In the genomic region with DNA sequence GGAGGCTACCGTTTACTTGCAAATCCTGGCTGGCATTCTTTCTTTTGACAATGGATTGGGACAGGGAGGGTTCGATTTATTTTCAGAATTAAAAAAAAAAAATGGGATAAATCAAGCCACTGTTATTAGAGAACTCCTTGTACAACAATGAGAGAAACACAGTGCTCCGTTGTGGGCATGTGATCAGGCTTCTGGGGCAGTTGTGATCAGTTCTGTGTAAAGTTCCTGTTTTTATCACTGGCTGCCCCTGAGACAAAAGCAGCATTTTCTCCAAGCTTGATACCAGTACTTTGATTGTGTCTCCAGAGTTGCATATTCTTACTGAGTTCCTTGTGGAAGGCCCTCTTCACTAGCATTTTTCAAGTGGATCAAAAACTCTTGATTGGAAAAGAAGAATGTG, we compare ENCODE assay signal across 8 cellular contexts. TPM values are rescaled to one million over a fixed set of nuclear protein-coding genes. Genes with fewer than 3 reads are reported as not detected.
DNase-seq lines count a peak whose midpoint lies in the region; ATAC-seq, FAIRE-seq and TF ChIP-seq lines count a peak whose summit lies in the region.

No MANE protein-coding gene starts in this region.

- no peaks in the 10 kb centered on the region for H3K27me3 Mint-ChIP-seq in activated T-cell treated with anti-CD3 and anti-CD28 coated beads, Interleukin-2, amount 50 U/mL, for 4 hours (ENCODE audit: low read depth)
- no peaks in the 10 kb centered on the region for H3K27me3 Mint-ChIP-seq in T-helper 17 cell
- H3K27me3 Mint-ChIP-seq in natural killer cell treated with Interleukin-12 subunit alpha and Interleukin-12 subunit beta and Interleukin-15 and Interleukin-18, amount 100 ng/mL, for 72 hours, result no peaks in the 10 kb centered on the region

- H3K36me3 ChIP-seq in fibroblast of lung (ENCODE audit: control insufficient read depth, insufficient read depth, low read length), result no peaks in the 10 kb centered on the region

- peak overlapping the region; percentile 98 for H3K4me3 Mint-ChIP-seq in activated T-cell treated with anti-CD3 and anti-CD28 coated beads, Interleukin-2, amount 50 U/mL, for 4 hours
- H3K4me3 Mint-ChIP-seq in T-helper 17 cell, result peak overlapping the region; percentile 95
- H3K4me3 Mint-ChIP-seq in natural killer cell treated with Interleukin-12 subunit alpha and Interleukin-12 subunit beta and Interleukin-15 and Interleukin-18, amount 100 ng/mL, for 72 hours, result peak overlapping the region; percentile 91

- H3K4me1 Mint-ChIP-seq in activated T-cell treated with anti-CD3 and anti-CD28 coated beads, Interleukin-2, amount 50 U/mL, for 4 hours (ENCODE audit: low read depth), result peaks cover 48% of the 10 kb centered on the region
- peaks cover 42% of the 10 kb centered on the region for H3K4me1 Mint-ChIP-seq in T-helper 17 cell
- peaks cover 30 to 38% of the 10 kb centered on the region in 2 donors for H3K4me1 Mint-ChIP-seq in natural killer cell treated with Interleukin-12 subunit alpha and Interleukin-12 subunit beta and Interleukin-15 and Interleukin-18, amount 100 ng/mL, for 72 hours (ENCODE audit: low read depth in 2 of 2)

- peak overlapping the region; percentile 80 for H3K27ac ChIP-seq in fibroblast of lung (ENCODE audit: insufficient read depth, low read length)

- H4K20me1 ChIP-seq in fibroblast of lung (ENCODE audit: control insufficient read depth, extremely low read depth, insufficient read depth, low read length), result no peaks in the 10 kb centered on the region

- H3K4me1 ChIP-seq in fibroblast of lung (ENCODE audit: control insufficient read depth, extremely low read depth, insufficient read depth, low read length), result no peaks in the 10 kb centered on the region

- no peaks in the 10 kb centered on the region for H3K27me3 ChIP-seq in fibroblast of lung (ENCODE audit: control insufficient read depth, insufficient read depth, low read length)

- H3K9me3 Mint-ChIP-seq in activated T-cell treated with anti-CD3 and anti-CD28 coated beads, Interleukin-2, amount 50 U/mL, for 4 hours, result no peaks in the 10 kb centered on the region
- no peaks in the 10 kb centered on the region for H3K9me3 Mint-ChIP-seq in natural killer cell treated with Interleukin-12 subunit alpha and Interleukin-12 subunit beta and Interleukin-15 and Interleukin-18, amount 100 ng/mL, for 72 hours

- no peak for ATAC-seq in activated T-cell treated with anti-CD3 and anti-CD28 coated beads, Interleukin-2, amount 50 U/mL, for 4 hours
- ATAC-seq in T-helper 17 cell, result no peak
- no peak for ATAC-seq in natural killer cell treated with Interleukin-12 subunit alpha and Interleukin-12 subunit beta and Interleukin-15 and Interleukin-18, amount 100 ng/mL, for 72 hours

- H3K4me2 ChIP-seq in fibroblast of lung (ENCODE audit: extremely low read depth, insufficient read depth, low read length), result peak overlapping the region; percentile 94

- no peak for FAIRE-seq in D721Med (lab: Jason Lieb, UNC)

- peak overlapping the region; percentile 92 for H3K27ac Mint-ChIP-seq in T-helper 17 cell
- H3K27ac Mint-ChIP-seq in natural killer cell treated with Interleukin-12 subunit alpha and Interleukin-12 subunit beta and Interleukin-15 and Interleukin-18, amount 100 ng/mL, for 72 hours, result peak overlapping the region; percentile 70 to 90

- no peaks in the 10 kb centered on the region for H3K9me3 ChIP-seq in T-helper 17 cell (ENCODE audit: control insufficient read depth, low read length, poor library complexity, severe bottlenecking)
- no peaks in the 10 kb centered on the region for H3K9me3 ChIP-seq in fibroblast of lung (ENCODE audit: control insufficient read depth, insufficient read depth, low read depth, low read length)

- no peak for DNase-seq in activated T-cell treated with anti-CD3 and anti-CD28 coated beads, Interleukin-2, amount 50 U/mL, for 4 hours
- DNase-seq in activated T-cell treated with anti-CD3 and anti-CD28 coated beads, Interleukin-2, amount 50 U/mL, for 48 hours, result no peak
- DNase-seq in T-helper 17 cell (no peak), fibroblast of lung (ENCODE audit: low read depth in 2 of 2) (peak; percentile 10 to 25), cortex of kidney (lab: John Stamatoyannopoulos, UW) (no peak), D721Med (ENCODE audit: insufficient read length, low spot score) (no peak), NCI-H446 (lab: John Stamatoyannopoulos, UW) (no peak)
- DNase-seq in natural killer cell treated with Interleukin-12 subunit alpha and Interleukin-12 subunit beta and Interleukin-15 and Interleukin-18, amount 100 ng/mL, for 72 hours (ENCODE audit: low spot score), result no peak

- TF ChIP-seq CTCF in fibroblast of lung (conservative IDR thresholded peaks at IDR 0.05 in 1 of 2, IDR thresholded peaks at IDR 0.05 in 1 of 2; ENCODE audit: low read depth in 1 of 2, low read length in 2 of 2) (no peak), D721Med (IDR thresholded peaks at IDR 0.05; ENCODE audit: insufficient read depth, missing control alignments) (no peak)

- no peak overlapping the region for H3K9ac ChIP-seq in fibroblast of lung (ENCODE audit: insufficient read depth, low read length)

- H3K36me3 Mint-ChIP-seq in activated T-cell treated with anti-CD3 and anti-CD28 coated beads, Interleukin-2, amount 50 U/mL, for 4 hours (ENCODE audit: insufficient read depth), result no peaks in the 10 kb centered on the region
- H3K36me3 Mint-ChIP-seq in T-helper 17 cell (ENCODE audit: low read depth), result no peaks in the 10 kb centered on the region
- no peaks in the 10 kb centered on the region for H3K36me3 Mint-ChIP-seq in natural killer cell treated with Interleukin-12 subunit alpha and Interleukin-12 subunit beta and Interleukin-15 and Interleukin-18, amount 100 ng/mL, for 72 hours

- no peak overlapping the region for H2AFZ ChIP-seq in fibroblast of lung (ENCODE audit: low read length)

- H3K79me2 ChIP-seq in fibroblast of lung (ENCODE audit: control insufficient read depth, insufficient read depth, low read length), result peaks cover 33% of the 10 kb centered on the region

- H3K4me3 ChIP-seq in fibroblast of lung (replicated peaks in 1 of 4; ENCODE audit: control extremely low read depth in 1 of 4, insufficient read depth in 1 of 4, low read depth in 3 of 4, low read length in 4 of 4), result peak overlapping the region; percentile 73 to 91 (median 86)

RNA-seq across cellular contexts. Expression of gene DIP2B, which starts 1.2 kb away (rescaled TPM):
- total RNA-seq in activated T-cell treated with anti-CD3 and anti-CD28 coated beads, Interleukin-2, amount 50 U/mL, for 4 hours, result 10 to 100 TPM; 29.9 to 49.0 (median 40.2) TPM
- total RNA-seq in T-helper 17 cell (10 to 100 TPM; 22.8 to 31.0 TPM), fibroblast of lung (19.5 and 21.0 TPM in 2 replicates)
- 12.6 and 15.0 TPM in 2 replicates for polyA plus RNA-seq in fibroblast of lung
- polyA plus RNA-seq in fibroblast of lung (2012), result 7.5 and 9.3 TPM in 2 replicates
- 32.5 and 68.7 TPM in 2 replicates for polyA minus RNA-seq in fibroblast of lung (ENCODE audit: low replicate concordance)
- 10 to 100 TPM; 30.8 to 34.3 TPM for total RNA-seq in natural killer cell treated with Interleukin-12 subunit alpha and Interleukin-12 subunit beta and Interleukin-15 and Interleukin-18, amount 100 ng/mL, for 72 hours

Comparison
In these comparisons a context has a peak if more than half of its experiments do, and no peak if none do; other contexts are left out.
1. DNase-seq: peak in fibroblast of lung (2 of 2); none in activated T-cell treated with anti-CD3 and anti-CD28 coated beads, Interleukin-2, amount 50 U/mL, for 4 hours (single experiment), activated T-cell treated with anti-CD3 and anti-CD28 coated beads, Interleukin-2, amount 50 U/mL, for 48 hours (0 of 2), T-helper 17 cell (0 of 3), natural killer cell treated with Interleukin-12 subunit alpha and Interleukin-12 subunit beta and Interleukin-15 and Interleukin-18, amount 100 ng/mL, for 72 hours (single experiment), cortex of kidney (single experiment), D721Med (single experiment) and NCI-H446 (0 of 2).
2. Peak in every context shown above with its lines, with median percentiles within 50 percentile points of each other: H3K4me3 Mint-ChIP-seq.